21 cellular contexts compared by ENCODE assay signal in the genomic region with DNA sequence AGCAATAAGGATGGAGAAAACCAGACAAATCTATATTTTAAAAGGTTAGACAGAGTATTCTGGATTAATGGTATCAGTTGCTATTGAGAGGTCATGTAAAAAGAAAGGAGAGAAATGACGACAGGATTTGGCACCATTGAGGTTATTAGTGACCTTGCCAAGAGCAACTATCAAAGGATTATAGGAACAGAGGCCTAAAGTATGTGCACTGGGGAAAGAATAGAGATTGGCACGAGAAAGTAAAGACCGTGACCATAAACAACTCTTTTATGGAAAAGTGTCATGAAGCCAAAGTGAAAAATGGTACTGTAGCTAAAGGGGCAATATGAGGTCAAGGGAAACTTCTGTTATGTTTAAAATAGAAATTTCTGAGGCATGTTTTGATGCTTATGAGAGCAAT.
DNase-seq lines count a peak whose midpoint lies in the region; ATAC-seq and TF ChIP-seq lines count a peak whose summit lies in the region.
"Had no signal": no experiment of that assay in that cellular context is flagged by ENCODE, and none has a peak within 500 bp of the region (broad histone marks: within the 10 kb centered on the region; RNA-seq: fewer than 3 reads in every experiment).

No MANE protein-coding gene starts in this region.

- ATAC-seq in GM19452 (IDR thresholded peaks at IDR 0.05; ENCODE audit: unreplicated experiment) = no peak
- ATAC-seq: GM12878 had no signal

- no peaks in the 10 kb centered on the region for H3K36me3 ChIP-seq in fibroblast of lung (ENCODE audit: control insufficient read depth, insufficient read depth, low read length)
- H3K36me3 ChIP-seq in CD4-positive, alpha-beta memory T cell (ENCODE audit: insufficient read depth, low read length) = no peaks in the 10 kb centered on the region
- H3K36me3 ChIP-seq: BE2C; BLaER1 treated with 17β-estradiol and CSF1 and Interleukin-3, amounts not matched to agents 10 nM and 100 nM; HAP-1 had no signal

- CTCF ChIA-PET in CD4-positive, alpha-beta memory T cell (lab: Charles Lee; ENCODE audit: partially characterized antibody) = no interaction called here

- no peak overlapping the region for H3K27ac ChIP-seq in fibroblast of lung (ENCODE audit: insufficient read depth, low read length)
- no peak overlapping the region for H3K27ac ChIP-seq in CD4-positive, alpha-beta memory T cell (ENCODE audit: low read depth, low read length)
- H3K27ac ChIP-seq: 22Rv1; BLaER1 treated with 17β-estradiol and CSF1 and Interleukin-3, amounts not matched to agents 10 nM and 100 nM had no signal

- peak; percentile 31 for DNase-seq in GM04503 (ENCODE audit: low read depth)
- DNase-seq in astrocyte of the cerebellum (ENCODE audit: low read depth) = peak; percentile 76
- peak; percentile 2 to 6 for DNase-seq in fibroblast of lung (ENCODE audit: low read depth in 2 of 2)
- DNase-seq in retinal pigment epithelial cell (ENCODE audit: low read depth) = peak; percentile 66
- DNase-seq in CD4-positive, alpha-beta memory T cell = no peak
- DNase-seq in activated CD8-positive, alpha-beta memory T cell treated with anti-CD3 and anti-CD28 coated beads, Interleukin-2, amount 50 U/mL, for 48 hours = no peak
- DNase-seq in amniotic stem cell (lab: John Stamatoyannopoulos, UW) = no peak
- DNase-seq: BE2C; Calu3; CD4-positive, alpha-beta T cell; COR-L47; DMS153; DND-41; GOT3; HFFc6 had no signal

- no peaks in the 10 kb centered on the region for H3K27me3 Mint-ChIP-seq in CD4-positive, alpha-beta memory T cell
- H3K27me3 Mint-ChIP-seq: CD4-positive, alpha-beta T cell had no signal

- no peaks in the 10 kb centered on the region for H3K9me3 ChIP-seq in fibroblast of lung (ENCODE audit: control insufficient read depth, insufficient read depth, low read depth, low read length)
- no peaks in the 10 kb centered on the region for H3K9me3 ChIP-seq in CD4-positive, alpha-beta memory T cell (ENCODE audit: control insufficient read depth in 1 of 2, low read length in 2 of 2)
- H3K9me3 ChIP-seq: BE2C, HAP-1 had no signal

- H3K4me2 ChIP-seq in fibroblast of lung (ENCODE audit: extremely low read depth, insufficient read depth, low read length) = no peak overlapping the region
- H3K4me2 ChIP-seq: BLaER1 treated with 17β-estradiol and CSF1 and Interleukin-3, amounts not matched to agents 10 nM and 100 nM had no signal

- no peak overlapping the region for H2AFZ ChIP-seq in fibroblast of lung (ENCODE audit: low read length)

- no peaks in the 10 kb centered on the region for H3K36me3 Mint-ChIP-seq in CD4-positive, alpha-beta memory T cell
- H3K36me3 Mint-ChIP-seq: CD14-positive monocyte had no signal

- no peaks in the 10 kb centered on the region for H3K27me3 ChIP-seq in fibroblast of lung (ENCODE audit: control insufficient read depth, insufficient read depth, low read length)
- H3K27me3 ChIP-seq in CD4-positive, alpha-beta memory T cell (ENCODE audit: insufficient read depth, low read length) = no peaks in the 10 kb centered on the region
- H3K27me3 ChIP-seq: BE2C; BLaER1 treated with 17β-estradiol and CSF1 and Interleukin-3, amounts not matched to agents 10 nM and 100 nM had no signal

- H3K4me3 Mint-ChIP-seq in CD4-positive, alpha-beta memory T cell = no peak overlapping the region
- H3K4me3 Mint-ChIP-seq: CD14-positive monocyte; CD4-positive, alpha-beta T cell; HFFc6 had no signal

- H3K9me3 Mint-ChIP-seq in CD4-positive, alpha-beta memory T cell = peaks cover 0 to 19% (median 9%) of the 10 kb centered on the region in 8 donors

- intact Hi-C loops in CD4-positive, alpha-beta memory T cell (cut with micrococcal nuclease) = no loop called here

- no peak overlapping the region for H3K9ac ChIP-seq in fibroblast of lung (ENCODE audit: insufficient read depth, low read length)
- H3K9ac ChIP-seq: BLaER1 treated with 17β-estradiol and CSF1 and Interleukin-3, amounts not matched to agents 10 nM and 100 nM had no signal

- in situ Hi-C loops in astrocyte of the cerebellum (cut with HindIII; ENCODE audit: low sequenced_read_pairs) = no loop called here

- H4K20me1 ChIP-seq in fibroblast of lung (ENCODE audit: control insufficient read depth, extremely low read depth, insufficient read depth, low read length) = no peaks in the 10 kb centered on the region
- H4K20me1 ChIP-seq: BLaER1 treated with 17β-estradiol and CSF1 and Interleukin-3, amounts not matched to agents 10 nM and 100 nM had no signal

- POLR2A ChIA-PET in CD4-positive, alpha-beta memory T cell (lab: Charles Lee; ENCODE audit: partially characterized antibody) = no interaction called here

- no peaks in the 10 kb centered on the region for H3K4me1 Mint-ChIP-seq in CD4-positive, alpha-beta memory T cell
- H3K4me1 Mint-ChIP-seq: CD14-positive monocyte had no signal

- H3K4me3 ChIP-seq in astrocyte of the cerebellum (ENCODE audit: low read depth, low read length) (no peak overlapping the region), fibroblast of lung (replicated peaks in 1 of 4; ENCODE audit: control extremely low read depth in 1 of 4, insufficient read depth in 1 of 4, low read depth in 3 of 4, low read length in 4 of 4) (no peak overlapping the region), retinal pigment epithelial cell (ENCODE audit: low read length) (no peak overlapping the region)
- H3K4me3 ChIP-seq in CD4-positive, alpha-beta memory T cell (ENCODE audit: low read length in 2 of 2) = no peak overlapping the region
- H3K4me3 ChIP-seq: BLaER1 treated with 17β-estradiol and CSF1 and Interleukin-3, amounts not matched to agents 10 nM and 100 nM; GM12878; HAP-1 had no signal

- no peak for TF ChIP-seq CTCF in astrocyte of the cerebellum (IDR thresholded peaks at IDR 0.05; ENCODE audit: low read depth, low read length, missing control alignments)
- TF ChIP-seq CTCF in fibroblast of lung (conservative IDR thresholded peaks at IDR 0.05 in 1 of 2, IDR thresholded peaks at IDR 0.05 in 1 of 2; ENCODE audit: low read depth in 1 of 2, low read length in 2 of 2) = no peak
- no peak for TF ChIP-seq CTCF in retinal pigment epithelial cell (conservative IDR thresholded peaks at IDR 0.05; ENCODE audit: low read depth, low read length)

- H3K4me1 ChIP-seq in fibroblast of lung (ENCODE audit: control insufficient read depth, extremely low read depth, insufficient read depth, low read length) = no peaks in the 10 kb centered on the region
- H3K4me1 ChIP-seq in CD4-positive, alpha-beta memory T cell (ENCODE audit: insufficient read depth, low read length) = no peaks in the 10 kb centered on the region
- H3K4me1 ChIP-seq: BE2C; BLaER1 treated with 17β-estradiol and CSF1 and Interleukin-3, amounts not matched to agents 10 nM and 100 nM; HAP-1 had no signal

- H3K27ac Mint-ChIP-seq in CD4-positive, alpha-beta memory T cell = no peak overlapping the region
- H3K27ac Mint-ChIP-seq: CD14-positive monocyte; CD4-positive, alpha-beta T cell; HFFc6 had no signal

- no peaks in the 10 kb centered on the region for H3K79me2 ChIP-seq in fibroblast of lung (ENCODE audit: control insufficient read depth, insufficient read depth, low read length)

Comparison
In these comparisons a context has a peak if more than half of its experiments do, and no peak if none do; other contexts are left out.
1. DNase-seq: peak in GM04503 (single experiment), astrocyte of the cerebellum (single experiment), fibroblast of lung (2 of 2) and retinal pigment epithelial cell (single experiment); none in CD4-positive, alpha-beta memory T cell (0 of 5), activated CD8-positive, alpha-beta memory T cell treated with anti-CD3 and anti-CD28 coated beads, Interleukin-2, amount 50 U/mL, for 48 hours (single experiment) and amniotic stem cell (single experiment).